ENCODE assay signal across 27 cellular contexts in the genomic region with DNA sequence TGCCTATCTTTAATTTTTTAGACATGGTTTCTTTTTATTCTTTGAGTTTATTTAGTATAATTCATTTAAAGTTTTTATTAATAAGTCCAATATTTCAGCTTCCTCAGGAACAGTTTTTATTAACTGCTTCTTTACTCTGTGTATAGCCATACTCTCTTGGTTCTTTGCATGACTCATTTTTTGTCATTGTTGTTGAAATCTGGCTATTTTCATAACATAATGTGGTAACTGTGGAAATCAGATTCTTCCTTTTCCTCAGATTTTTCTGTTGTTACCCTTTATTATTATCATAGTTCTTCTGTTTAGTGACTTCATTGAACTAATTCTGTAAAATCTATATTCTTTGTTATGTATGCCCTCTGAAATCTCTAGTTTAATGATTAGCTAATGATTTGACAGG.
"Had no signal": no experiment of that assay in that cellular context is flagged by ENCODE, and none has a peak within 500 bp of the region (broad histone marks: within the 10 kb centered on the region; RNA-seq: fewer than 3 reads in every experiment).

No MANE protein-coding gene starts in this region.

- H3K27ac Mint-ChIP-seq: activated CD4-positive, alpha-beta T cell treated with anti-CD3 and anti-CD28 coated beads, Interleukin-2, amount 10 ng/mL, durations not matched to agents 7 days and 5 days; activated CD8-positive, alpha-beta memory T cell treated with anti-CD3 and anti-CD28 coated beads, Interleukin-2, amount 10 ng/mL, durations not matched to agents 7 days and 5 days; activated CD8-positive, alpha-beta T cell treated with anti-CD3 and anti-CD28 coated beads for 36 hours; activated T-helper 1 cell treated with anti-CD3 and anti-CD28 coated beads, Interleukin-12 subunit alpha, Interleukin-12 subunit beta, Interleukin-2, Interleukin-4 antibody, amounts not matched to agents 30 ng/mL and 10 ng/mL and 1 ng/mL, durations not matched to agents 14 hours and 24 hours and 36 hours; mesothelial cell of epicardium; naive thymus-derived CD8-positive, alpha-beta T cell; neural progenitor cell; T-cell; T-helper 2 cell treated with Interferon-gamma antibody and Interleukin-4, amounts not matched to agents 5 μg/mL and 100 μg/mL, for 36 hours had no signal

- H3K27me3 Mint-ChIP-seq: activated CD4-positive, alpha-beta T cell treated with anti-CD3 and anti-CD28 coated beads, Interleukin-2, amount 10 ng/mL, durations not matched to agents 7 days and 5 days; activated CD8-positive, alpha-beta memory T cell treated with anti-CD3 and anti-CD28 coated beads, Interleukin-2, amount 10 ng/mL, durations not matched to agents 7 days and 5 days; activated CD8-positive, alpha-beta T cell treated with anti-CD3 and anti-CD28 coated beads for 36 hours; naive thymus-derived CD8-positive, alpha-beta T cell had no signal

- ATAC-seq: activated CD8-positive, alpha-beta memory T cell treated with anti-CD3 and anti-CD28 coated beads, Interleukin-2, amount 10 ng/mL, durations not matched to agents 7 days and 5 days; activated CD8-positive, alpha-beta T cell treated with anti-CD3 and anti-CD28 coated beads for 36 hours; body of pancreas; gastrocnemius medialis; naive thymus-derived CD8-positive, alpha-beta T cell; psoas muscle; T-cell had no signal

- H3K4me1 ChIP-seq: body of pancreas, gastrocnemius medialis, left ventricle myocardium inferior, neural progenitor cell, psoas muscle, right atrium auricular region, upper lobe of left lung had no signal

- H3K36me3 Mint-ChIP-seq: activated CD8-positive, alpha-beta memory T cell treated with anti-CD3 and anti-CD28 coated beads, Interleukin-2, amount 10 ng/mL, durations not matched to agents 7 days and 5 days; mesothelial cell of epicardium; neural progenitor cell had no signal

- H3K4me1 Mint-ChIP-seq: activated CD4-positive, alpha-beta T cell treated with anti-CD3 and anti-CD28 coated beads, Interleukin-2, amount 10 ng/mL, durations not matched to agents 7 days and 5 days; activated CD8-positive, alpha-beta memory T cell treated with anti-CD3 and anti-CD28 coated beads, Interleukin-2, amount 10 ng/mL, durations not matched to agents 7 days and 5 days; mesothelial cell of epicardium; naive thymus-derived CD8-positive, alpha-beta T cell; neural progenitor cell; T-cell had no signal

- H3K36me3 ChIP-seq: esophagus muscularis mucosa, gastrocnemius medialis, left ventricle myocardium inferior, neural progenitor cell, right atrium auricular region, upper lobe of left lung, WERI-Rb-1 had no signal

- H3K4me3 Mint-ChIP-seq: activated CD4-positive, alpha-beta T cell treated with anti-CD3 and anti-CD28 coated beads, Interleukin-2, amount 10 ng/mL, durations not matched to agents 7 days and 5 days; activated CD8-positive, alpha-beta memory T cell treated with anti-CD3 and anti-CD28 coated beads, Interleukin-2, amount 10 ng/mL, durations not matched to agents 7 days and 5 days; activated CD8-positive, alpha-beta T cell treated with anti-CD3 and anti-CD28 coated beads for 36 hours; activated T-helper 1 cell treated with anti-CD3 and anti-CD28 coated beads, Interleukin-12 subunit alpha, Interleukin-12 subunit beta, Interleukin-2, Interleukin-4 antibody, amounts not matched to agents 30 ng/mL and 10 ng/mL and 1 ng/mL, durations not matched to agents 14 hours and 24 hours and 36 hours; mesothelial cell of epicardium; naive thymus-derived CD8-positive, alpha-beta T cell; neural progenitor cell; T-cell; T-helper 2 cell treated with Interferon-gamma antibody and Interleukin-4, amounts not matched to agents 5 μg/mL and 100 μg/mL, for 36 hours had no signal

- H3K27ac ChIP-seq: body of pancreas, esophagus muscularis mucosa, gastrocnemius medialis, left ventricle myocardium inferior, neural progenitor cell, psoas muscle, right atrium auricular region, upper lobe of left lung, WERI-Rb-1 had no signal

- H3K27me3 ChIP-seq: body of pancreas, gastrocnemius medialis, neural progenitor cell, right atrium auricular region, upper lobe of left lung had no signal

- DNase-seq: activated CD4-positive, alpha-beta T cell treated with anti-CD3 and anti-CD28 coated beads, Interleukin-2, amount 10 ng/mL, durations not matched to agents 7 days and 5 days; activated CD4-positive, CD25-positive, alpha-beta regulatory T cell treated with anti-CD3 and anti-CD28 coated beads, Interleukin-2, amount 50 U/mL, for 72 hours; activated CD8-positive, alpha-beta memory T cell treated with anti-CD3 and anti-CD28 coated beads, Interleukin-2, amount 10 ng/mL, durations not matched to agents 7 days and 5 days; activated CD8-positive, alpha-beta T cell treated with anti-CD3 and anti-CD28 coated beads for 36 hours; activated gamma-delta T cell; activated naive CD4-positive, alpha-beta T cell treated with anti-CD3 and anti-CD28 coated beads, Interleukin-2, amount 50 U/mL, for 16 hours; activated T-cell treated with anti-CD3 and anti-CD28 coated beads for 4 hours; anterior cingulate cortex; body of pancreas; caudate nucleus; effector memory CD4-positive, alpha-beta T cell; gastrocnemius medialis; hypothalamus; left ventricle myocardium inferior; naive thymus-derived CD8-positive, alpha-beta T cell; psoas muscle; stimulated activated CD4-positive, alpha-beta T cell treated with anti-CD3 and anti-CD28 coated beads, Interleukin-4, amount 100 ng/mL, for 24 hours; stimulated activated naive CD4-positive, alpha-beta T cell treated with Interleukin-2 at 50 U/mL for 16 hours; T-cell; upper lobe of left lung; WERI-Rb-1 had no signal

- H3K9me3 ChIP-seq: body of pancreas, gastrocnemius medialis, left ventricle myocardium inferior, psoas muscle, upper lobe of left lung had no signal

- H3K4me3 ChIP-seq: body of pancreas, esophagus muscularis mucosa, gastrocnemius medialis, left ventricle myocardium inferior, neural progenitor cell, psoas muscle, right atrium auricular region, upper lobe of left lung had no signal
